ENCODE assay signal across 17 cellular contexts in the genomic region with DNA sequence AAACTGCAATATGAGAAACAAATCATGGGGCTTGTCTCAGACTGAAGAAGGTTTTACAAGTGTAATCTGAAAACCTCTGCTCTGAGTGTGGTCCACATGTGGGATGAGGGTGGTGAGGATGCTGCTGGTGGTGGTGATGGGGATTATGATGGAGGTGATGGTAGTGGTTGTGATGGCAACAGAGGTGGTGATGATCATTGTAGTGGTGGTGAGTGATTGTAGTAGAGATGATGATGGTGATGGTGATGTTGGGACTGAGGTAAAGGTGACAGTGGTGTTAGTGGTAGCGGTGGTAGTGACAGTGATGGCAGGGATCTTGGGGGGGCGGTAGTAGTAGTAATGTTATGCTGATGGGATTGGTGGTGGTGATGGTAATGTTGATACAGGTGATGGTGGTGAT.
A peak's percentile ranks its signal among the peaks of the same experiment; 100 is the strongest.
DNase-seq lines count a peak whose midpoint lies in the region; ATAC-seq, FAIRE-seq and TF ChIP-seq lines count a peak whose summit lies in the region.
"Had no signal": no experiment of that assay in that cellular context is flagged by ENCODE, and none has a peak within 500 bp of the region (broad histone marks: within the 10 kb centered on the region; RNA-seq: fewer than 3 reads in every experiment).

No MANE protein-coding gene starts in this region.

- H3K79me1 ChIP-seq in IMR-90 (ENCODE audit: low read depth in 1 of 2, low read length in 2 of 2) (peaks cover 5 to 21% of the 10 kb centered on the region in 2 experiments; a peak in 3 of 4 replicates), H1 (ENCODE audit: low read depth, low read length) (no peaks in the 10 kb centered on the region)

- H2AK9ac ChIP-seq in IMR-90 (replicated peaks; ENCODE audit: low read depth, low read length, poor library complexity), result no peak overlapping the region

- FAIRE-seq in H1 (lab: Jason Lieb, UNC), result no peak
- FAIRE-seq: D721Med, RCC 7860 had no signal

- H3K23ac ChIP-seq in IMR-90 (ENCODE audit: low read depth, low read length), result no peak overlapping the region
- no peak overlapping the region for H3K23ac ChIP-seq in H1 (ENCODE audit: insufficient read length)

- H3K4me3 ChIP-seq in DND-41 (ENCODE audit: low read depth in 1 of 2, low read length in 2 of 2) (no peak overlapping the region), IMR-90 (ENCODE audit: insufficient read depth, low read depth, low read length) (no peak overlapping the region), H1 (ENCODE audit: extremely low read depth in 1 of 4, insufficient read depth in 2 of 4, low read depth in 3 of 4, low read length in 4 of 4) (no peak overlapping the region), gastrocnemius medialis (no peak overlapping the region), A673 (ENCODE audit: low read depth, low read length, poor library complexity, severe bottlenecking) (no peak overlapping the region)

- H3K56ac ChIP-seq in IMR-90 (ENCODE audit: extremely low read depth, insufficient read depth, low read length), result no peak overlapping the region
- no peak overlapping the region for H3K56ac ChIP-seq in H1 (replicated peaks; ENCODE audit: insufficient read length, low read depth, low read length)

- H3K4ac ChIP-seq in IMR-90 (ENCODE audit: low read depth, low read length) (no peak overlapping the region), H1 (replicated peaks; ENCODE audit: insufficient read length, low read depth, low read length) (no peak overlapping the region)

- DNase-seq in DND-41 (peak; percentile 0), IMR-90 (no peak), H1 (ENCODE audit: low read depth in 1 of 2, low spot score in 2 of 2) (no peak), gastrocnemius medialis (no peak), SKM-1 (lab: John Stamatoyannopoulos, UW; ENCODE audit: unreplicated experiment) (no peak), A673 (ENCODE audit: low spot score) (no peak)
- no peak for DNase-seq in natural killer cell treated with Interleukin-12 subunit alpha and Interleukin-12 subunit beta and Interleukin-15 and Interleukin-18, amount 100 ng/mL, for 72 hours (ENCODE audit: low spot score)
- DNase-seq: ACHN, KG1, NCI-H1105 treated with DMSO at 0.1 percent for 48 hours, NCI-H1694, NCI-H2081 treated with DMSO at 0.1 percent for 48 hours, NCI-H774 had no signal

- H3K9me3 ChIP-seq in DND-41 (ENCODE audit: insufficient read depth, low read length, severe bottlenecking) (peaks cover 9% of the 10 kb centered on the region), IMR-90 (ENCODE audit: control insufficient read depth, insufficient read depth, low read length) (no peaks in the 10 kb centered on the region), H1 (ENCODE audit: insufficient read depth in 2 of 2, low read depth in 1 of 2, low read length in 1 of 2) (peaks cover 9 to 12% of the 10 kb centered on the region in 2 experiments; a peak in 3 of 4 replicates), gastrocnemius medialis (no peaks in the 10 kb centered on the region), A673 (ENCODE audit: low read depth, low read length, poor library complexity, severe bottlenecking) (no peaks in the 10 kb centered on the region)

- no peaks in the 10 kb centered on the region for H3K27me3 Mint-ChIP-seq in natural killer cell treated with Interleukin-12 subunit alpha and Interleukin-12 subunit beta and Interleukin-15 and Interleukin-18, amount 100 ng/mL, for 72 hours

- H3K18ac ChIP-seq in IMR-90 (ENCODE audit: low read depth, low read length) (no peak overlapping the region), H1 (ENCODE audit: extremely low read depth, low read length) (no peak overlapping the region)

- TF ChIP-seq CTCF in DND-41 (IDR thresholded peaks at IDR 0.05; ENCODE audit: borderline replicate concordance, extremely low read depth, low read length, poor library complexity, severe bottlenecking) (no peak), IMR-90 (conservative IDR thresholded peaks at IDR 0.05; ENCODE audit: low read depth, low read length) (no peak), H1 (IDR thresholded peaks at IDR 0.05; ENCODE audit: control extremely low read depth in 1 of 3, insufficient read depth in 1 of 3, low read depth in 1 of 3, low read length in 3 of 3) (no peak), gastrocnemius medialis (IDR thresholded peaks at IDR 0.05 in 4 of 5, conservative IDR thresholded peaks at IDR 0.05 in 1 of 5) (no peak), A673 (conservative IDR thresholded peaks at IDR 0.05; ENCODE audit: low read depth, low read length) (no peak)

- CTCF ChIA-PET in IMR-90 (lab: Yijun Ruan, JAX), result no interaction called here
- CTCF ChIA-PET in H1 (lab: Charles Lee; ENCODE audit: partially characterized antibody), result no interaction called here
- CTCF ChIA-PET in A673 (lab: Charles Lee), result no interaction called here

- H2AK5ac ChIP-seq in IMR-90 (ENCODE audit: low read depth, low read length) (peak overlapping the region; percentile 65), H1 (ENCODE audit: low read depth, low read length) (peak overlapping the region; percentile 79; the same call in 1 of the 2 replicates)

- H4K20me1 ChIP-seq in DND-41 (ENCODE audit: insufficient read depth, low read length) (no peaks in the 10 kb centered on the region), IMR-90 (ENCODE audit: insufficient read depth, low read length) (0 out of 2 replicates have a peak, but pooled peaks cover 3% of the 10 kb centered on the region), H1 (replicated peaks in 1 of 2; ENCODE audit: control insufficient read depth in 1 of 2, insufficient read depth in 2 of 2, low read length in 2 of 2) (no peaks in the 10 kb centered on the region)

- no peak overlapping the region for H3K27ac Mint-ChIP-seq in natural killer cell treated with Interleukin-12 subunit alpha and Interleukin-12 subunit beta and Interleukin-15 and Interleukin-18, amount 100 ng/mL, for 72 hours

- H3K9me3 Mint-ChIP-seq in natural killer cell treated with Interleukin-12 subunit alpha and Interleukin-12 subunit beta and Interleukin-15 and Interleukin-18, amount 100 ng/mL, for 72 hours, result no peaks in the 10 kb centered on the region

- H3K36me3 ChIP-seq in DND-41 (ENCODE audit: insufficient read depth, low read length) (no peaks in the 10 kb centered on the region), IMR-90 (ENCODE audit: control insufficient read depth, insufficient read depth, low read length) (no peaks in the 10 kb centered on the region), H1 (ENCODE audit: control insufficient read depth in 2 of 4, insufficient read depth in 4 of 4, low read length in 3 of 4) (no peaks in the 10 kb centered on the region), gastrocnemius medialis (no peaks in the 10 kb centered on the region), A673 (ENCODE audit: insufficient read depth, low read length, poor library complexity, severe bottlenecking) (no peaks in the 10 kb centered on the region)

- H2BK120ac ChIP-seq in IMR-90 (ENCODE audit: low read depth, low read length) (no peak overlapping the region), H1 (replicated peaks; ENCODE audit: low read depth, low read length) (no peak overlapping the region)

- H3K79me2 ChIP-seq in DND-41 (ENCODE audit: insufficient read depth, low read length) (no peaks in the 10 kb centered on the region), H1 (ENCODE audit: control insufficient read depth in 1 of 2, insufficient read depth in 2 of 2, low read length in 2 of 2) (no peaks in the 10 kb centered on the region)

- peaks cover 0 to 19% of the 10 kb centered on the region in 2 donors for H3K4me1 Mint-ChIP-seq in natural killer cell treated with Interleukin-12 subunit alpha and Interleukin-12 subunit beta and Interleukin-15 and Interleukin-18, amount 100 ng/mL, for 72 hours (ENCODE audit: low read depth in 2 of 2)

- H3K4me2 ChIP-seq in DND-41 (ENCODE audit: insufficient read depth, low read length) (no peak overlapping the region), IMR-90 (ENCODE audit: low read depth, low read length) (no peak overlapping the region), H1 (ENCODE audit: insufficient read depth in 1 of 2, low read depth in 2 of 2, low read length in 2 of 2) (no peak overlapping the region)

- no peaks in the 10 kb centered on the region for H3K27me3 ChIP-seq in DND-41 (ENCODE audit: insufficient read depth, low read length, poor library complexity)
- no peaks in the 10 kb centered on the region for H3K27me3 ChIP-seq in IMR-90 (ENCODE audit: control insufficient read depth, insufficient read depth, low read length)
- no peaks in the 10 kb centered on the region for H3K27me3 ChIP-seq in H1 (replicated peaks in 1 of 4; ENCODE audit: control insufficient read depth in 3 of 4, extremely low read depth in 1 of 4, insufficient read depth in 3 of 4, low read length in 3 of 4)
- no peaks in the 10 kb centered on the region for H3K27me3 ChIP-seq in gastrocnemius medialis
- H3K27me3 ChIP-seq in A673 (replicated peaks; ENCODE audit: insufficient read depth, low read depth, low read length, poor library complexity), result no peaks in the 10 kb centered on the region

- H3K14ac ChIP-seq in IMR-90 (replicated peaks; ENCODE audit: low read depth, low read length) (no peak overlapping the region; the same call in 1 of the 2 replicates), H1 (ENCODE audit: insufficient read length) (no peak overlapping the region)

- H3K36me3 Mint-ChIP-seq in natural killer cell treated with Interleukin-12 subunit alpha and Interleukin-12 subunit beta and Interleukin-15 and Interleukin-18, amount 100 ng/mL, for 72 hours, result no peaks in the 10 kb centered on the region

- H3K9me1 ChIP-seq in IMR-90 (ENCODE audit: insufficient read depth, low read length), result peaks cover 10% of the 10 kb centered on the region

- H4K91ac ChIP-seq in IMR-90 (ENCODE audit: insufficient read depth, low read depth, low read length) (no peak overlapping the region), H1 (replicated peaks; ENCODE audit: insufficient read length, low read length) (no peak overlapping the region)

- no peak overlapping the region for H2BK12ac ChIP-seq in H1 (ENCODE audit: low read depth, low read length)

- H3K4me3 Mint-ChIP-seq in natural killer cell treated with Interleukin-12 subunit alpha and Interleukin-12 subunit beta and Interleukin-15 and Interleukin-18, amount 100 ng/mL, for 72 hours, result no peak overlapping the region

- H3K9ac ChIP-seq in DND-41 (ENCODE audit: low read depth, low read length) (no peak overlapping the region), IMR-90 (ENCODE audit: low read depth, low read length) (no peak overlapping the region), H1 (replicated peaks in 1 of 4; ENCODE audit: extremely low read depth in 1 of 4, low read depth in 3 of 4, low read length in 3 of 4) (no peak overlapping the region)

- H4K5ac ChIP-seq in IMR-90 (ENCODE audit: low read depth, low read length) (no peak overlapping the region), H1 (ENCODE audit: insufficient read length, low read depth, low read length) (no peak overlapping the region)

- H3K27ac ChIP-seq in DND-41 (ENCODE audit: low read length) (no peak overlapping the region), IMR-90 (ENCODE audit: insufficient read depth, low read length) (no peak overlapping the region), H1 (ENCODE audit: low read depth, low read length) (no peak overlapping the region), gastrocnemius medialis (no peak overlapping the region), A673 (ENCODE audit: low read depth, low read length, poor library complexity, severe bottlenecking) (no peak overlapping the region)
- H3K27ac ChIP-seq: C4-2B had no signal

- no TSS peak for BruUV-seq in IMR-90 (replicated peaks; lab: Mats Ljungman, UMichigan)
- no TSS peak for BruUV-seq in A673 (replicated peaks; lab: Mats Ljungman, UMichigan)

- TF ChIP-seq EP300 in H1 (IDR thresholded peaks at IDR 0.05; ENCODE audit: borderline replicate concordance in 1 of 2, low read depth in 2 of 2, low read length in 2 of 2), result no peak

- H2BK15ac ChIP-seq in IMR-90 (ENCODE audit: low read depth, low read length) (no peak overlapping the region), H1 (ENCODE audit: low read length) (no peak overlapping the region)

- H2BK5ac ChIP-seq in IMR-90 (ENCODE audit: low read depth, low read length, poor library complexity, severe bottlenecking), result no peak overlapping the region
- H2BK5ac ChIP-seq in H1 (ENCODE audit: low read depth, low read length), result no peak overlapping the region

- 100% methylated on average over 2 of the region's 2 CpGs; no CpG with 5 or more reads in 1 of the 2 experiments for WGBS in IMR-90 (ENCODE audit: extremely low coverage in 2 of 2, insufficient read length in 1 of 2), 2 experiments
- 96% methylated on average over 2 of the region's 2 CpGs; no CpG with 5 or more reads in 1 of the 2 experiments for WGBS in H1 (ENCODE audit: extremely low coverage in 1 of 2, insufficient coverage in 1 of 2, insufficient read length in 1 of 2, insufficient replicate concordance in 2 of 2, low coverage in 1 of 2, low lambda C conversion rate in 2 of 2, missing lambda C conversion rate in 1 of 2), 2 experiments

- no peak overlapping the region for H2BK20ac ChIP-seq in IMR-90 (ENCODE audit: low read depth, low read length)
- H2BK20ac ChIP-seq in H1 (ENCODE audit: low read length), result no peak overlapping the region

- no peak overlapping the region for H2AFZ ChIP-seq in DND-41 (ENCODE audit: low read depth, low read length)
- no peak overlapping the region for H2AFZ ChIP-seq in IMR-90 (replicated peaks; ENCODE audit: low read length, poor library complexity)
- H2AFZ ChIP-seq in H1 (ENCODE audit: low read length), result no peak overlapping the region

- no peak overlapping the region for H4K8ac ChIP-seq in IMR-90 (ENCODE audit: low read depth in 2 of 2, low read length in 2 of 2)
- no peak overlapping the region for H4K8ac ChIP-seq in H1 (ENCODE audit: extremely low read depth, insufficient read depth, low read length)

- TF ChIP-seq RAD21 in IMR-90 (IDR thresholded peaks at IDR 0.05; ENCODE audit: low read length) (no peak), H1 (IDR thresholded peaks at IDR 0.05 in 1 of 2, conservative IDR thresholded peaks at IDR 0.05 in 1 of 2; ENCODE audit: low read depth in 2 of 2, low read length in 2 of 2) (no peak)

- peaks cover 5% of the 10 kb centered on the region; the same call in 1 of the 2 replicates for H3K23me2 ChIP-seq in H1 (ENCODE audit: low read depth, low read length)

- POLR2A ChIA-PET in IMR-90 (lab: Charles Lee; ENCODE audit: unreplicated experiment), result no interaction called here
- POLR2A ChIA-PET in H1 (lab: Charles Lee; ENCODE audit: partially characterized antibody), result no interaction called here
- POLR2A ChIA-PET in A673 (lab: Charles Lee; ENCODE audit: low non-redundant PET), result no interaction called here

- no peak for TF ChIP-seq POLR2A in IMR-90 (IDR thresholded peaks at IDR 0.05; ENCODE audit: low read depth, low read length)
- TF ChIP-seq POLR2A in H1 (IDR thresholded peaks at IDR 0.05; ENCODE audit: control extremely low read depth in 1 of 2, low read depth in 2 of 2, low read length in 2 of 2), result no peak
- TF ChIP-seq POLR2A in gastrocnemius medialis (IDR thresholded peaks at IDR 0.05), result no peak

- H3K4me1 ChIP-seq in DND-41 (ENCODE audit: insufficient read depth, low read length) (peaks cover 50% of the 10 kb centered on the region), IMR-90 (ENCODE audit: control insufficient read depth, insufficient read depth, low read length) (peaks cover 17% of the 10 kb centered on the region), H1 (replicated peaks in 1 of 4; ENCODE audit: control insufficient read depth in 3 of 4, insufficient read depth in 4 of 4, low read length in 3 of 4) (no peaks in the 10 kb centered on the region), gastrocnemius medialis (peaks cover 2 to 4% of the 10 kb centered on the region in 2 donors), A673 (ENCODE audit: insufficient read depth, low read length, poor library complexity, severe bottlenecking) (no peaks in the 10 kb centered on the region)

- ATAC-seq in DND-41 (ENCODE audit: insufficient read depth, low read depth) (no peak), IMR-90 (ENCODE audit: low read depth) (no peak), gastrocnemius medialis (no peak)
- peak; percentile 8 to 40 for ATAC-seq in natural killer cell treated with Interleukin-12 subunit alpha and Interleukin-12 subunit beta and Interleukin-15 and Interleukin-18, amount 100 ng/mL, for 72 hours
- ATAC-seq: Right ventricle myocardium inferior had no signal

- dilution Hi-C loops in IMR-90 (cut with HindIII; ENCODE audit: low sequenced_read_pairs, unreplicated experiment), result no loop called here

- intact Hi-C loops in IMR-90 (cut with micrococcal nuclease), result loop anchor here (10.0 kb wide), 2 partner anchors 171 to 201 kb away; no protein-coding TSS in a partner anchor
- intact Hi-C loops in gastrocnemius medialis (cut with DNase I; ENCODE audit: low total_unique reads), result no loop called here
- intact Hi-C loops in A673 (cut with micrococcal nuclease; ENCODE audit: unreplicated experiment), result no loop called here

- in situ Hi-C loops in IMR-90 (cut with MboI; ENCODE audit: low sequenced_read_pairs) (loop anchor here (25.0 kb wide), 1 partner anchor 179 kb away; no protein-coding TSS in a partner anchor), gastrocnemius medialis (cut with MboI; ENCODE audit: low sequenced_read_pairs in 4 of 4) (no loop called here)

Comparison
In these comparisons a context has a peak if more than half of its experiments do, and no peak if none do; other contexts are left out.
1. ATAC-seq: peak in natural killer cell treated with Interleukin-12 subunit alpha and Interleukin-12 subunit beta and Interleukin-15 and Interleukin-18, amount 100 ng/mL, for 72 hours (2 of 2); none in DND-41 (single experiment), IMR-90 (single experiment) and gastrocnemius medialis (0 of 2).